Comparison of ENCODE assay signal across 20 cellular contexts in the genomic region with DNA sequence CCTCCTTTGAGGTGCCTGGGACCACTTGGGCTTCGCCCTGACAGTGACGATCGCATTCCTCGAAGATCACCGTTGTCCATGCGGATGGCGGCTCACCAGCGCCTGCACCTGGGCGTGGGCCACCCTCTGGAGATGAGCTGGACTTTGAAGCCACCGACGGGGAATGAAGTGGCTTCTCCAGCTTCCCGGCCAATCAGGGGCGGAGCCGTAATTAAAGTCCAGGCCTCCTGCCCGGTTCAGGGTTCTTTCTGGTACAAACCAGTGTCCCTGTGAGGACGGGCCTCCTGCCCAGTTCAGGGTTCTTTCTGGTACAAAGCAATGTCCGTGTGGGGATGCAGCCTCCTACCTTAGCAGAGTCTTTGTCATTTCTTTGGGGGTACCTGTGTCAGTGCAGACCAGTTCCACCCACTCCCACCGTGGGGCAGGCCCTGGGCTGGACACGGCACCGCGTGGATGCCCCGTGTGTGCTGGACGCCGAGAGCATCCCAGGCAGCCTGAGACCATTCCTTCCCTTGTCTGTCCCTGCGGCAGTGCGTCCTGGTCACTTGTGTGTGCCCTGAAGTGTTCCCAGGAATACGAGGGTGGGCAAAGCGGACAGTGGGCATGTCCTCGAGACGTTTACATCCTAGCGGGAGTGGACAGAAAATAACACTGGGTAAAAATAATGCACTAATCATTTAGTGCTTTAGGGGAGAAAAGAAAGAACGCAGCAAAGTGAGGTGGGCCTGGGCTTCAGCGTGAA. TPM values are rescaled to one million over a fixed set of nuclear protein-coding genes. Genes with fewer than 3 reads are reported as not detected.
DNase-seq lines count a peak whose midpoint lies in the region; ATAC-seq and TF ChIP-seq lines count a peak whose summit lies in the region.
"Had no signal": no experiment of that assay in that cellular context is flagged by ENCODE, and none has a peak within 500 bp of the region (broad histone marks: within the 10 kb centered on the region; RNA-seq: fewer than 3 reads in every experiment).

No MANE protein-coding gene starts in this region.

- H3K27me3 ChIP-seq in right atrium auricular region (no peaks in the 10 kb centered on the region), neural progenitor cell (peaks cover 16% of the 10 kb centered on the region), breast epithelium (no peaks in the 10 kb centered on the region)
- H3K27me3 ChIP-seq: SJSA1 had no signal

- H3K27ac Mint-ChIP-seq in endothelial cell (ENCODE audit: unreplicated experiment) (no peak overlapping the region), neural progenitor cell (peak overlapping the region; percentile 74)
- H3K27ac Mint-ChIP-seq: CD8-positive, alpha-beta memory T cell had no signal

- H3K36me3 ChIP-seq in right atrium auricular region (no peaks in the 10 kb centered on the region), neural progenitor cell (no peaks in the 10 kb centered on the region), breast epithelium (no peaks in the 10 kb centered on the region)
- H3K36me3 ChIP-seq: SJSA1 had no signal

- TF ChIP-seq POLR2A in breast epithelium (IDR thresholded peaks at IDR 0.05) = no peak

- no peak overlapping the region for H3K4me2 ChIP-seq in neural progenitor cell

- DNase-seq in right atrium auricular region (ENCODE audit: low spot score) (peak; percentile 36), left cardiac atrium (no peak), endothelial cell (ENCODE audit: low spot score) (no peak), neural progenitor cell (ENCODE audit: low spot score) (no peak), breast epithelium (ENCODE audit: low spot score in 2 of 2) (no peak), putamen (ENCODE audit: low spot score) (no peak)
- no peak for DNase-seq in stimulated activated CD4-positive, alpha-beta T cell treated with anti-CD3 and anti-CD28 coated beads, Interleukin-1b, Interleukin-23, amount 100 ng/mL, for 48 hours
- DNase-seq: AML-193; CD8-positive, alpha-beta memory T cell; DND-41; GDM1; Kasumi-1; NCI-H2029 treated with DMSO at 0.1 percent for 48 hours; NCI-H526; NK-92 treated with Interleukin-12 subunit alpha and Interleukin-12 subunit beta, amount 100 ng/mL, for 24 hours; OCI-M1 had no signal

- H3K4me1 Mint-ChIP-seq in endothelial cell (ENCODE audit: unreplicated experiment) = peaks cover 9% of the 10 kb centered on the region
- H3K4me1 Mint-ChIP-seq in neural progenitor cell = peaks cover 8% of the 10 kb centered on the region

- peaks cover 0 to 5% of the 10 kb centered on the region in 2 donors for H3K4me1 ChIP-seq in right atrium auricular region
- no peaks in the 10 kb centered on the region for H3K4me1 ChIP-seq in neural progenitor cell
- no peaks in the 10 kb centered on the region for H3K4me1 ChIP-seq in breast epithelium
- H3K4me1 ChIP-seq: SJSA1 had no signal

- H3K9me3 ChIP-seq in right atrium auricular region (no peaks in the 10 kb centered on the region), neural progenitor cell (ENCODE audit: low read depth) (no peaks in the 10 kb centered on the region), breast epithelium (peaks cover 0 to 16% of the 10 kb centered on the region in 2 donors)
- H3K9me3 ChIP-seq: SJSA1 had no signal

- no peak for ATAC-seq in left cardiac atrium
- ATAC-seq in HG03378 (IDR thresholded peaks at IDR 0.05; ENCODE audit: unreplicated experiment) = no peak

- intact Hi-C loops in left cardiac atrium (cut with DNase I) = no loop called here
- intact Hi-C loops in breast epithelium (cut with DNase I; ENCODE audit: low total_unique reads) = no loop called here

- no peak overlapping the region for H3K27ac ChIP-seq in right atrium auricular region
- no peak overlapping the region for H3K27ac ChIP-seq in neural progenitor cell
- no peak overlapping the region for H3K27ac ChIP-seq in breast epithelium
- H3K27ac ChIP-seq: RWPE1, SJSA1 had no signal

- H3K4me3 ChIP-seq in right atrium auricular region (no peak overlapping the region), neural progenitor cell (no peak overlapping the region), breast epithelium (no peak overlapping the region)
- H3K4me3 ChIP-seq: SJSA1 had no signal

- H3K36me3 Mint-ChIP-seq in endothelial cell (ENCODE audit: low read depth, unreplicated experiment) (no peaks in the 10 kb centered on the region), neural progenitor cell (no peaks in the 10 kb centered on the region)
- H3K36me3 Mint-ChIP-seq: CD8-positive, alpha-beta memory T cell had no signal

- TF ChIP-seq CTCF in right atrium auricular region (IDR thresholded peaks at IDR 0.05) (no peak), endothelial cell (IDR thresholded peaks at IDR 0.05; ENCODE audit: unreplicated experiment) (no peak), neural progenitor cell (IDR thresholded peaks at IDR 0.05) (no peak), breast epithelium (IDR thresholded peaks at IDR 0.05) (no peak)

- H3K4me3 Mint-ChIP-seq in endothelial cell (ENCODE audit: unreplicated experiment) = peak overlapping the region; percentile 69
- H3K4me3 Mint-ChIP-seq in neural progenitor cell = no peak overlapping the region
- H3K4me3 Mint-ChIP-seq: CD8-positive, alpha-beta memory T cell had no signal

- H3F3A ChIP-seq in neural progenitor cell (ENCODE audit: low read depth) = peaks cover 12% of the 10 kb centered on the region

- no peaks in the 10 kb centered on the region for H4K20me1 ChIP-seq in neural progenitor cell (ENCODE audit: low read depth)

- H3K79me2 ChIP-seq in neural progenitor cell (ENCODE audit: low read depth) = no peaks in the 10 kb centered on the region

- no peak overlapping the region for H3K9ac ChIP-seq in neural progenitor cell

- no peak overlapping the region for H2AFZ ChIP-seq in neural progenitor cell (replicated peaks)

- H3K27me3 Mint-ChIP-seq in endothelial cell (ENCODE audit: unreplicated experiment) = peaks cover 16% of the 10 kb centered on the region
- peaks cover 7% of the 10 kb centered on the region for H3K27me3 Mint-ChIP-seq in neural progenitor cell (ENCODE audit: insufficient read depth, low read depth)

- H3K9me3 Mint-ChIP-seq in endothelial cell (ENCODE audit: unreplicated experiment) = no peaks in the 10 kb centered on the region
- no peaks in the 10 kb centered on the region for H3K9me3 Mint-ChIP-seq in neural progenitor cell
- H3K9me3 Mint-ChIP-seq: CD8-positive, alpha-beta memory T cell had no signal

RNA-seq across cellular contexts. Expression of gene KCNG2, which starts 55.0 kb away (rescaled TPM):
- not detected for total RNA-seq in right atrium auricular region
- under 1 TPM in 1 of 2 donors, not detected in 1; 0.15 TPM for total RNA-seq in left cardiac atrium
- total RNA-seq in endothelial cell (ENCODE audit: unreplicated experiment) = 0.56 TPM
- total RNA-seq in neural progenitor cell (ENCODE audit: low replicate concordance) = 0.99 TPM in 1 of 2 replicates, not detected in the other
- 1 to 10 TPM in 1 of 3 donors, under 1 TPM in 2; 0.32 to 1.6 (median 0.66) TPM for total RNA-seq in breast epithelium
- total RNA-seq: A673; CD8-positive, alpha-beta memory T cell; SJSA1 had no signal
